ENCODE assay signal across 36 cellular contexts in genomic region chr15:45785897-45786296, GRCh38.
"Had no signal": no experiment of that assay in that cellular context is flagged by ENCODE, and none has a peak within 500 bp of the region (broad histone marks: within the 10 kb centered on the region; RNA-seq: fewer than 3 reads in every experiment).

No MANE protein-coding gene starts in this region.

- H3K9me3 ChIP-seq: adrenal gland, body of pancreas, breast epithelium, MG63, Peyer's patch, SJSA1, SK-N-SH had no signal

- H3K27ac Mint-ChIP-seq: activated CD4-positive, alpha-beta T cell treated with anti-CD3 and anti-CD28 coated beads for 36 hours; activated CD4-positive, alpha-beta T cell treated with anti-CD3 and anti-CD28 coated beads, Interleukin-2, amount 10 ng/mL, durations not matched to agents 7 days and 5 days; activated CD8-positive, alpha-beta T cell treated with anti-CD3 and anti-CD28 coated beads, Interleukin-2, amount 10 ng/mL, durations not matched to agents 7 days and 5 days; activated naive CD4-positive, alpha-beta T cell treated with anti-CD3 and anti-CD28 coated beads for 36 hours; activated naive CD4-positive, alpha-beta T cell treated with anti-CD3 and anti-CD28 coated beads, Interleukin-2, amount 50 U/mL, for 72 hours; activated T-helper 1 cell treated with anti-CD3 and anti-CD28 coated beads, Interleukin-12 subunit alpha, Interleukin-12 subunit beta, Interleukin-2, Interleukin-4 antibody, amounts not matched to agents 30 ng/mL and 10 ng/mL and 1 ng/mL, durations not matched to agents 14 hours and 24 hours and 36 hours; T-helper 1 cell treated with Interleukin-12 subunit alpha and Interleukin-12 subunit beta and Interleukin-4 antibody, amounts not matched to agents 30 μg/mL and 1 μg/mL, for 36 hours; T-helper 2 cell treated with Interferon-gamma antibody and Interleukin-4, amounts not matched to agents 5 μg/mL and 100 μg/mL, for 36 hours; WTC11 had no signal

- H3K36me3 Mint-ChIP-seq: activated naive CD4-positive, alpha-beta T cell treated with anti-CD3 and anti-CD28 coated beads, Interleukin-2, amount 50 U/mL, for 72 hours; WTC11 had no signal

- H3K36me3 ChIP-seq: adrenal gland, breast epithelium, MG63, Peyer's patch, SJSA1 had no signal

- H3K4me2 ChIP-seq: SK-N-SH had no signal

- H3K9me2 ChIP-seq: SK-N-SH had no signal

- H3K4me3 Mint-ChIP-seq: activated CD4-positive, alpha-beta T cell treated with anti-CD3 and anti-CD28 coated beads for 36 hours; activated CD4-positive, alpha-beta T cell treated with anti-CD3 and anti-CD28 coated beads, Interleukin-2, amount 10 ng/mL, durations not matched to agents 7 days and 5 days; activated CD8-positive, alpha-beta T cell treated with anti-CD3 and anti-CD28 coated beads, Interleukin-2, amount 10 ng/mL, durations not matched to agents 7 days and 5 days; activated naive CD4-positive, alpha-beta T cell treated with anti-CD3 and anti-CD28 coated beads for 36 hours; activated T-cell treated with anti-CD3 and anti-CD28 coated beads, Interleukin-2, amount 50 U/mL, for 4 hours; activated T-helper 1 cell treated with anti-CD3 and anti-CD28 coated beads, Interleukin-12 subunit alpha, Interleukin-12 subunit beta, Interleukin-2, Interleukin-4 antibody, amounts not matched to agents 30 ng/mL and 10 ng/mL and 1 ng/mL, durations not matched to agents 14 hours and 24 hours and 36 hours; T-helper 1 cell treated with Interleukin-12 subunit alpha and Interleukin-12 subunit beta and Interleukin-4 antibody, amounts not matched to agents 30 μg/mL and 1 μg/mL, for 36 hours; T-helper 2 cell treated with Interferon-gamma antibody and Interleukin-4, amounts not matched to agents 5 μg/mL and 100 μg/mL, for 36 hours; WTC11 had no signal

- H3K4me3 ChIP-seq: adrenal gland, body of pancreas, breast epithelium, MG63, Peyer's patch, SJSA1 had no signal

- H3K4me1 Mint-ChIP-seq: activated CD4-positive, alpha-beta T cell treated with anti-CD3 and anti-CD28 coated beads for 36 hours; activated CD4-positive, alpha-beta T cell treated with anti-CD3 and anti-CD28 coated beads, Interleukin-2, amount 10 ng/mL, durations not matched to agents 7 days and 5 days had no signal

- H3K4me1 ChIP-seq: adrenal gland, body of pancreas, breast epithelium, Peyer's patch, SJSA1 had no signal

- ATAC-seq: activated CD4-positive, alpha-beta T cell treated with anti-CD3 and anti-CD28 coated beads for 36 hours; activated CD4-positive, CD25-positive, alpha-beta regulatory T cell treated with anti-CD3 and anti-CD28 coated beads, Interleukin-2, amount 50 U/mL, for 24 hours; activated CD8-positive, alpha-beta T cell treated with anti-CD3 and anti-CD28 coated beads, Interleukin-2, amount 10 ng/mL, durations not matched to agents 7 days and 5 days; activated naive CD4-positive, alpha-beta T cell treated with anti-CD3 and anti-CD28 coated beads, Interleukin-2, amount 50 U/mL, for 72 hours; activated T-cell treated with anti-CD3 and anti-CD28 coated beads, Interleukin-2, amount 50 U/mL, for 4 hours; body of pancreas; PC-3; WTC11 had no signal

- DNase-seq: activated CD4-positive, alpha-beta T cell treated with anti-CD3 and anti-CD28 coated beads for 36 hours; activated CD4-positive, alpha-beta T cell treated with anti-CD3 and anti-CD28 coated beads, Interleukin-2, amount 10 ng/mL, durations not matched to agents 7 days and 5 days; activated CD4-positive, alpha-beta T cell treated with anti-CD3 and anti-CD28 coated beads, Interleukin-2, amount 50 U/mL, for 48 hours; activated CD8-positive, alpha-beta memory T cell treated with anti-CD3 and anti-CD28 coated beads, Interleukin-2, amount 50 U/mL, for 4 hours; activated CD8-positive, alpha-beta T cell treated with anti-CD3 and anti-CD28 coated beads, Interleukin-2, amount 10 ng/mL, durations not matched to agents 7 days and 5 days; activated gamma-delta T cell treated with Interleukin-2 at 50 U/mL for 16 hours; activated naive CD4-positive, alpha-beta T cell treated with anti-CD3 and anti-CD28 coated beads for 36 hours; activated T-cell treated with anti-CD3 and anti-CD28 coated beads for 4 hours; activated T-cell treated with anti-CD3 and anti-CD28 coated beads, Interleukin-2, amount 50 U/mL, for 4 hours; adrenal gland; body of pancreas; cerebellar nuclear complex; Kasumi-1; KG1; MG63; NCI-H1048; NCI-H1105 treated with DMSO at 0.1 percent for 48 hours; NCI-H1694; NCI-H1930; NCI-H2081 treated with DMSO at 0.1 percent for 48 hours; NCI-H2171; NCI-H510A; NCI-H526; PC-3; Peyer's patch; RPMI8226; SHP77 treated with DMSO at 0.1 percent for 48 hours; SK-N-SH had no signal

- H3K9me3 Mint-ChIP-seq: activated CD4-positive, alpha-beta T cell treated with anti-CD3 and anti-CD28 coated beads, Interleukin-2, amount 10 ng/mL, durations not matched to agents 7 days and 5 days; activated naive CD4-positive, alpha-beta T cell treated with anti-CD3 and anti-CD28 coated beads for 36 hours; activated naive CD4-positive, alpha-beta T cell treated with anti-CD3 and anti-CD28 coated beads, Interleukin-2, amount 50 U/mL, for 72 hours; activated T-cell treated with anti-CD3 and anti-CD28 coated beads, Interleukin-2, amount 50 U/mL, for 4 hours; activated T-helper 1 cell treated with anti-CD3 and anti-CD28 coated beads, Interleukin-12 subunit alpha, Interleukin-12 subunit beta, Interleukin-2, Interleukin-4 antibody, amounts not matched to agents 30 ng/mL and 10 ng/mL and 1 ng/mL, durations not matched to agents 14 hours and 24 hours and 36 hours; T-helper 1 cell treated with Interleukin-12 subunit alpha and Interleukin-12 subunit beta and Interleukin-4 antibody, amounts not matched to agents 30 μg/mL and 1 μg/mL, for 36 hours; T-helper 2 cell treated with Interferon-gamma antibody and Interleukin-4, amounts not matched to agents 5 μg/mL and 100 μg/mL, for 36 hours; WTC11 had no signal

- H3K27me3 ChIP-seq: adrenal gland, body of pancreas, breast epithelium, MG63, Peyer's patch, SJSA1 had no signal

- H3K27ac ChIP-seq: adrenal gland, body of pancreas, breast epithelium, Peyer's patch, SJSA1 had no signal
